15 cellular contexts compared by ENCODE assay signal in genomic region chr10:100811752-100812750, GRCh38.
DNase-seq lines count a peak whose midpoint lies in the region; ATAC-seq and TF ChIP-seq lines count a peak whose summit lies in the region.
"Had no signal": no experiment of that assay in that cellular context is flagged by ENCODE, and none has a peak within 500 bp of the region (broad histone marks: within the 10 kb centered on the region; RNA-seq: fewer than 3 reads in every experiment).

No MANE protein-coding gene starts in this region.

- ATAC-seq in HG02938 (IDR thresholded peaks at IDR 0.05; ENCODE audit: unreplicated experiment) = no peak
- no peak for ATAC-seq in GM21515 (IDR thresholded peaks at IDR 0.05; ENCODE audit: unreplicated experiment)
- ATAC-seq: CD8-positive, alpha-beta T cell; GM23338 had no signal

- H4K20me1 ChIP-seq in Karpas-422 (ENCODE audit: insufficient read depth, low read depth, low read length) (no peaks in the 10 kb centered on the region), osteoblast (ENCODE audit: insufficient read depth, low read length) (no peaks in the 10 kb centered on the region)

- no peaks in the 10 kb centered on the region for H3K79me2 ChIP-seq in Karpas-422 (ENCODE audit: low read length)
- no peaks in the 10 kb centered on the region for H3K79me2 ChIP-seq in osteoblast (ENCODE audit: insufficient read depth, low read length)

- H3K9me2 ChIP-seq in Karpas-422 (replicated peaks; ENCODE audit: insufficient read depth, low read length) = no peaks in the 10 kb centered on the region

- H3K27ac ChIP-seq in Karpas-422 (ENCODE audit: low read length) = no peak overlapping the region
- H3K27ac ChIP-seq in osteoblast (ENCODE audit: low read depth, low read length) = no peak overlapping the region
- H3K27ac ChIP-seq: C4-2B had no signal

- no peak for TF ChIP-seq CTCF in osteoblast (IDR thresholded peaks at IDR 0.05; ENCODE audit: extremely low read depth, low read depth, low read length)

- peak; percentile 50 for DNase-seq in Karpas-422
- peak; percentile 15 for DNase-seq in inferior parietal cortex (ENCODE audit: extremely low spot score)
- DNase-seq in osteoblast (ENCODE audit: insufficient read length, low spot score, missing footprints) = peak; percentile 53
- DNase-seq in KBM-7 = no peak
- DNase-seq in HuH-7.5 (ENCODE audit: low spot score) = no peak
- DNase-seq: BE2C; CD8-positive, alpha-beta T cell; COR-L47; DMS153; DND-41; GF-D8 had no signal

- in situ Hi-C loops in KBM-7 (cut with MboI; ENCODE audit: low pct_unique_long_range_greater_than_20kb, low sequenced_read_pairs) = no loop called here

- H3K9me3 ChIP-seq in Karpas-422 (ENCODE audit: low read length) = no peaks in the 10 kb centered on the region
- H3K9me3 ChIP-seq in osteoblast (ENCODE audit: low read depth, low read length) = no peaks in the 10 kb centered on the region
- H3K9me3 ChIP-seq: BE2C had no signal

- no peak overlapping the region for H3K9ac ChIP-seq in Karpas-422 (ENCODE audit: low read length)

- H3K4me3 ChIP-seq in Karpas-422 (ENCODE audit: low read length) (no peak overlapping the region), osteoblast (ENCODE audit: insufficient read depth, low read length) (no peak overlapping the region)
- H3K4me3 ChIP-seq: GM23338 had no signal

- no peak overlapping the region for H2AFZ ChIP-seq in Karpas-422 (ENCODE audit: low read length)
- H2AFZ ChIP-seq in osteoblast (ENCODE audit: low read length) = no peak overlapping the region
- H2AFZ ChIP-seq: GM23338 had no signal

- H3K27me3 ChIP-seq in Karpas-422 (ENCODE audit: low read length) (no peaks in the 10 kb centered on the region), osteoblast (ENCODE audit: insufficient read depth, low read length) (peaks cover 85% of the 10 kb centered on the region)
- H3K27me3 ChIP-seq: BE2C had no signal

- H3K4me2 ChIP-seq in Karpas-422 (ENCODE audit: low read depth, low read length, poor library complexity, severe bottlenecking) (no peak overlapping the region), osteoblast (ENCODE audit: insufficient read depth, low read length) (no peak overlapping the region)
- H3K4me2 ChIP-seq: GM23338 had no signal

- H3K4me1 ChIP-seq in Karpas-422 (ENCODE audit: low read length) = peaks cover 6% of the 10 kb centered on the region; the same call in 1 of the 2 replicates
- no peaks in the 10 kb centered on the region for H3K4me1 ChIP-seq in osteoblast (ENCODE audit: insufficient read depth, low read length)
- H3K4me1 ChIP-seq: BE2C had no signal

- H3K36me3 ChIP-seq in Karpas-422 (ENCODE audit: insufficient read depth, low read length) (no peaks in the 10 kb centered on the region), osteoblast (ENCODE audit: insufficient read depth, low read length) (no peaks in the 10 kb centered on the region)
- H3K36me3 ChIP-seq: BE2C had no signal

Comparison
In these comparisons a context has a peak if more than half of its experiments do, and no peak if none do; other contexts are left out.
1. DNase-seq: peak in Karpas-422 (single experiment), inferior parietal cortex (single experiment) and osteoblast (single experiment); none in KBM-7 (single experiment) and HuH-7.5 (single experiment).